In genomic region chr11:72223615-72224586, GRCh38 we compare ENCODE assay signal across 8 cellular contexts. TPM values are rescaled to one million over a fixed set of nuclear protein-coding genes. Genes with fewer than 3 reads are reported as not detected.
DNase-seq lines count a peak whose midpoint lies in the region; ATAC-seq and TF ChIP-seq lines count a peak whose summit lies in the region.

No MANE protein-coding gene starts in this region.

- H3K79me2 ChIP-seq in SK-N-SH (ENCODE audit: insufficient read depth), result peaks cover 51% of the 10 kb centered on the region

- no peak for TF ChIP-seq RAD21 in SK-N-SH (IDR thresholded peaks at IDR 0.05; ENCODE audit: low read length)

- intact Hi-C loops in adrenal gland (cut with DNase I), result no loop called here

- peak overlapping the region; percentile 98 for H3K9ac ChIP-seq in SK-N-SH

- ATAC-seq in GM19455 (IDR thresholded peaks at IDR 0.05; ENCODE audit: unreplicated experiment), result peak; percentile 52
- peak; percentile 41 for ATAC-seq in HG03521 (IDR thresholded peaks at IDR 0.05; ENCODE audit: unreplicated experiment)

- no peak for TF ChIP-seq EP300 in SK-N-SH (IDR thresholded peaks at IDR 0.05; ENCODE audit: borderline replicate concordance in 1 of 2, low read depth in 1 of 2, low read length in 1 of 2)

- no peaks in the 10 kb centered on the region for H3F3A ChIP-seq in SK-N-SH (replicated peaks; ENCODE audit: insufficient read depth)

- peaks cover 21 to 26% of the 10 kb centered on the region in 2 experiments for H3K36me3 ChIP-seq in SK-N-SH (replicated peaks in 1 of 2; ENCODE audit: control insufficient read depth in 1 of 2, insufficient read depth in 2 of 2, low read length in 1 of 2)
- peaks cover 0 to 13% of the 10 kb centered on the region in 2 donors for H3K36me3 ChIP-seq in adrenal gland (replicated peaks in 1 of 2)
- peaks cover 16% of the 10 kb centered on the region for H3K36me3 ChIP-seq in right atrium auricular region

- H3K9me2 ChIP-seq in SK-N-SH, result no peaks in the 10 kb centered on the region

- CTCF ChIA-PET in SK-N-SH (lab: Yijun Ruan, JAX), result interaction anchor here (0.6 to 9.1 kb wide), 16 partner anchors 12 to 247 kb away, joined by 3 to 73 read pairs (median 4); partner anchors contain the start of gene CLPB

- peaks cover 5 to 34% of the 10 kb centered on the region in 2 experiments; a peak in 3 of 4 replicates for H3K4me1 ChIP-seq in SK-N-SH (ENCODE audit: control insufficient read depth in 1 of 2, insufficient read depth in 2 of 2, low read depth in 1 of 2, low read length in 1 of 2)
- H3K4me1 ChIP-seq in adrenal gland (replicated peaks in 1 of 2), result peaks cover 14 to 30% of the 10 kb centered on the region in 2 donors
- peaks cover 0 to 33% of the 10 kb centered on the region in 2 donors for H3K4me1 ChIP-seq in right atrium auricular region

- POLR2A ChIA-PET in SK-N-SH (lab: Yijun Ruan, JAX), result interaction anchor here (0.6 to 8.7 kb wide), 13 partner anchors 8 to 207 kb away, joined by 3 to 131 read pairs (median 5); partner anchors contain the start of genes ANAPC15 and PHOX2A

- WGBS in SK-N-SH (ENCODE audit: low lambda C conversion rate), result under 1% methylated on average over 38 of the region's 85 CpGs
- WGBS in adrenal gland, 4 donors, result 0 to 1% (median 1%) methylated on average over 17 to 85 of the region's 85 CpGs

- no peaks in the 10 kb centered on the region for H3K9me3 ChIP-seq in SK-N-SH
- no peaks in the 10 kb centered on the region for H3K9me3 ChIP-seq in adrenal gland (replicated peaks in 1 of 3)
- no peaks in the 10 kb centered on the region for H3K9me3 ChIP-seq in right atrium auricular region

- TF ChIP-seq CTCF in SK-N-SH (IDR thresholded peaks at IDR 0.05), result no peak
- TF ChIP-seq CTCF in adrenal gland (IDR thresholded peaks at IDR 0.05), result peak in 1 of 6 experiments; percentile 3
- no peak for TF ChIP-seq CTCF in right atrium auricular region (IDR thresholded peaks at IDR 0.05)
- no peak for TF ChIP-seq CTCF in retinal pigment epithelial cell (conservative IDR thresholded peaks at IDR 0.05; ENCODE audit: low read depth, low read length)

- TF ChIP-seq POLR2A in adrenal gland (IDR thresholded peaks at IDR 0.05), result no peak

- peak overlapping the region; percentile 82; the same call in 1 of the 2 replicates for H2AFZ ChIP-seq in SK-N-SH (ENCODE audit: low read depth)

- H3K4me3 ChIP-seq in SK-N-SH (ENCODE audit: low read depth in 2 of 2, low read length in 1 of 2) (peak overlapping the region; percentile 96 to 100), adrenal gland (peak overlapping the region; percentile 68 to 93 (median 82)), right atrium auricular region (peak overlapping the region; percentile 82 to 88), retinal pigment epithelial cell (ENCODE audit: low read length) (peak overlapping the region; percentile 91)

- H3K4me2 ChIP-seq in SK-N-SH, result peak overlapping the region; percentile 100

- H3K27me3 ChIP-seq in SK-N-SH (ENCODE audit: insufficient read depth), result no peaks in the 10 kb centered on the region
- H3K27me3 ChIP-seq in adrenal gland, result no peaks in the 10 kb centered on the region
- H3K27me3 ChIP-seq in right atrium auricular region, result no peaks in the 10 kb centered on the region

- H3K27ac ChIP-seq in SK-N-SH (ENCODE audit: low read depth in 2 of 2, low read length in 1 of 2) (peak overlapping the region; percentile 90 to 91), adrenal gland (peak overlapping the region; percentile 89 to 96 (median 94)), right atrium auricular region (peak overlapping the region; percentile 98 to 100)

- DNase-seq in COR-L47 (lab: John Stamatoyannopoulos, UW) (peak; percentile 61), SK-N-SH (peak; percentile 84), adrenal gland (peak; percentile 58 to 81 (median 75)), right atrium auricular region (ENCODE audit: low spot score) (peak; percentile 61), retinal pigment epithelial cell (ENCODE audit: low read depth) (no peak), NCI-H1694 treated with DMSO at 0.1 percent for 48 hours (lab: John Stamatoyannopoulos, UW) (no peak)

- H4K20me1 ChIP-seq in SK-N-SH (ENCODE audit: insufficient read depth), result peaks cover 39% of the 10 kb centered on the region

TF ChIP-seq in SK-N-SH, 30 proteins besides CTCF, POLR2A, EP300 and RAD21:
- TF ChIP-seq POLR2AphosphoS5 (IDR thresholded peaks at IDR 0.05; ENCODE audit: low read depth, low read length), result no peak
- peak; percentile 31; the same call in 1 of the 2 replicates for TF ChIP-seq TAF1 (IDR thresholded peaks at IDR 0.05; ENCODE audit: borderline replicate concordance, low read depth, low read length)
- peak; percentile 79 for TF ChIP-seq CHD2 (IDR thresholded peaks at IDR 0.05; ENCODE audit: low read length, partially characterized antibody)
- TF ChIP-seq MXI1 (IDR thresholded peaks at IDR 0.05; ENCODE audit: low read depth, low read length), result peak; percentile 51; the same call in 1 of the 2 replicates
- TF ChIP-seq FOXM1 (IDR thresholded peaks at IDR 0.05; ENCODE audit: low read depth), result no peak

RNA-seq across cellular contexts. Expression of gene INPPL1, which starts 0.7 kb away (rescaled TPM):
- polyA plus RNA-seq in SK-N-SH (2012; rRNA removed), result 123 and 138 TPM in 2 replicates
- 26.6 and 41.4 TPM in 2 replicates for polyA plus RNA-seq in SK-N-SH (2012; cell fraction: cytosol; rRNA removed)
- 712 and 808 TPM in 2 replicates for polyA plus RNA-seq in SK-N-SH (2012; cell fraction: nucleus; rRNA removed)
- total RNA-seq in adrenal gland, result 100 to 1,000 TPM in 5 of 8 donors, 10 to 100 TPM in 3; 86.4 to 238 (median 119) TPM
- polyA plus RNA-seq in adrenal gland, result 100 to 1,000 TPM in 2 of 3 donors, 10 to 100 TPM in 1; 45.3 to 395 (median 130) TPM
- 10 to 100 TPM; 68.8 to 84.5 TPM for total RNA-seq in right atrium auricular region

RNA-seq across cellular contexts. Expression of gene FOLR2, which starts 7.3 kb away (rescaled TPM):
- polyA plus RNA-seq in SK-N-SH (2012; rRNA removed) (not detected in 2 replicates), adrenal gland (10 to 100 TPM; 14.6 to 35.2 (median 27.2) TPM)
- not detected in 2 replicates for polyA plus RNA-seq in SK-N-SH (2012; cell fraction: cytosol; rRNA removed)
- not detected in 2 replicates for polyA plus RNA-seq in SK-N-SH (2012; cell fraction: nucleus; rRNA removed)
- total RNA-seq in adrenal gland (100 to 1,000 TPM in 2 of 8 donors, 10 to 100 TPM in 6; 23.6 to 221 (median 78.9) TPM), right atrium auricular region (10 to 100 TPM; 10.8 to 32.5 TPM)

RNA-seq across cellular contexts. Expression of gene PHOX2A, which starts 20.1 kb away (rescaled TPM):
- polyA plus RNA-seq in SK-N-SH (2012; rRNA removed) (65.0 and 75.6 TPM in 2 replicates), adrenal gland (10 to 100 TPM in 2 of 3 donors, 1 to 10 TPM in 1; 7.1 to 68.9 (median 19.2) TPM)
- 38.6 and 72.8 TPM in 2 replicates for polyA plus RNA-seq in SK-N-SH (2012; cell fraction: cytosol; rRNA removed)
- polyA plus RNA-seq in SK-N-SH (2012; cell fraction: nucleus; rRNA removed), result 47.3 and 62.5 TPM in 2 replicates
- total RNA-seq in adrenal gland (10 to 100 TPM in 3 of 8 donors, under 1 TPM in 2, not detected in 3; 0.32 to 26.6 (median 12.8) TPM), right atrium auricular region (not detected)

RNA-seq across cellular contexts. Expression of gene FOLR1, which starts 32.0 kb away (rescaled TPM):
- polyA plus RNA-seq in SK-N-SH (2012; rRNA removed) (0.26 TPM in 1 of 2 replicates, not detected in the other), adrenal gland (1 to 10 TPM in 1 of 3 donors, under 1 TPM in 2; 0.57 to 2.5 (median 0.80) TPM)
- 0.08 and 0.14 TPM in 2 replicates for polyA plus RNA-seq in SK-N-SH (2012; cell fraction: cytosol; rRNA removed)
- 0.05 and 0.15 TPM in 2 replicates for polyA plus RNA-seq in SK-N-SH (2012; cell fraction: nucleus; rRNA removed)
- total RNA-seq in adrenal gland (1 to 10 TPM in 6 of 8 donors, under 1 TPM in 2; 0.84 to 7.2 (median 2.0) TPM), right atrium auricular region (not detected)

Comparison
In these comparisons a context has a peak if more than half of its experiments do, and no peak if none do; other contexts are left out.
1. DNase-seq: peak in COR-L47 (single experiment), SK-N-SH (single experiment), adrenal gland (7 of 7) and right atrium auricular region (single experiment); none in retinal pigment epithelial cell (single experiment) and NCI-H1694 treated with DMSO at 0.1 percent for 48 hours (single experiment).
2. Peak in every context shown above with its lines, with median percentiles within 50 percentile points of each other: H3K27ac ChIP-seq and H3K4me3 ChIP-seq.